In the genomic region with DNA sequence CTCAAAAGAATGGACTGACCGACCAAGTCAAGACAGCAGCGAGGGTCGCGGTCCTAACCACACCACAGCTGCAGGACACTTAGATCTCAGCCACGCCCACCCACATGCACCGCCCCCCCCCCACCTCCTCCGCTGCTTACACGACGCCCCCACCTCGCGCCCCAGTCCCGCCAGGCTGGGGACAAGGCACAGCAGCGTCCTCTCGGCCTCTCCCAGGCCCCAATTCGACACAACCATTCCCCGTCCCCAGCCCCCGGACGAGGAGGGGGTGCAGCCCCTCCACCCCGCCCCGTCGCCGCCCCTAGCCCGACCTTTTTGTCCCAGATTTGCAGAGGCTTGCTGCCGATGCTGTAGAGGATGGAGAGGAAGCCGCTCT, we compare ENCODE assay signal across 1 cellular context.
TF ChIP-seq lines count a peak whose summit lies in the region.

No MANE protein-coding gene starts in this region.

TF ChIP-seq in GM23338, 12 proteins besides CTCF, POLR2A, EP300 and RAD21 (continued from another document):
- TF ChIP-seq, protein P1, sequence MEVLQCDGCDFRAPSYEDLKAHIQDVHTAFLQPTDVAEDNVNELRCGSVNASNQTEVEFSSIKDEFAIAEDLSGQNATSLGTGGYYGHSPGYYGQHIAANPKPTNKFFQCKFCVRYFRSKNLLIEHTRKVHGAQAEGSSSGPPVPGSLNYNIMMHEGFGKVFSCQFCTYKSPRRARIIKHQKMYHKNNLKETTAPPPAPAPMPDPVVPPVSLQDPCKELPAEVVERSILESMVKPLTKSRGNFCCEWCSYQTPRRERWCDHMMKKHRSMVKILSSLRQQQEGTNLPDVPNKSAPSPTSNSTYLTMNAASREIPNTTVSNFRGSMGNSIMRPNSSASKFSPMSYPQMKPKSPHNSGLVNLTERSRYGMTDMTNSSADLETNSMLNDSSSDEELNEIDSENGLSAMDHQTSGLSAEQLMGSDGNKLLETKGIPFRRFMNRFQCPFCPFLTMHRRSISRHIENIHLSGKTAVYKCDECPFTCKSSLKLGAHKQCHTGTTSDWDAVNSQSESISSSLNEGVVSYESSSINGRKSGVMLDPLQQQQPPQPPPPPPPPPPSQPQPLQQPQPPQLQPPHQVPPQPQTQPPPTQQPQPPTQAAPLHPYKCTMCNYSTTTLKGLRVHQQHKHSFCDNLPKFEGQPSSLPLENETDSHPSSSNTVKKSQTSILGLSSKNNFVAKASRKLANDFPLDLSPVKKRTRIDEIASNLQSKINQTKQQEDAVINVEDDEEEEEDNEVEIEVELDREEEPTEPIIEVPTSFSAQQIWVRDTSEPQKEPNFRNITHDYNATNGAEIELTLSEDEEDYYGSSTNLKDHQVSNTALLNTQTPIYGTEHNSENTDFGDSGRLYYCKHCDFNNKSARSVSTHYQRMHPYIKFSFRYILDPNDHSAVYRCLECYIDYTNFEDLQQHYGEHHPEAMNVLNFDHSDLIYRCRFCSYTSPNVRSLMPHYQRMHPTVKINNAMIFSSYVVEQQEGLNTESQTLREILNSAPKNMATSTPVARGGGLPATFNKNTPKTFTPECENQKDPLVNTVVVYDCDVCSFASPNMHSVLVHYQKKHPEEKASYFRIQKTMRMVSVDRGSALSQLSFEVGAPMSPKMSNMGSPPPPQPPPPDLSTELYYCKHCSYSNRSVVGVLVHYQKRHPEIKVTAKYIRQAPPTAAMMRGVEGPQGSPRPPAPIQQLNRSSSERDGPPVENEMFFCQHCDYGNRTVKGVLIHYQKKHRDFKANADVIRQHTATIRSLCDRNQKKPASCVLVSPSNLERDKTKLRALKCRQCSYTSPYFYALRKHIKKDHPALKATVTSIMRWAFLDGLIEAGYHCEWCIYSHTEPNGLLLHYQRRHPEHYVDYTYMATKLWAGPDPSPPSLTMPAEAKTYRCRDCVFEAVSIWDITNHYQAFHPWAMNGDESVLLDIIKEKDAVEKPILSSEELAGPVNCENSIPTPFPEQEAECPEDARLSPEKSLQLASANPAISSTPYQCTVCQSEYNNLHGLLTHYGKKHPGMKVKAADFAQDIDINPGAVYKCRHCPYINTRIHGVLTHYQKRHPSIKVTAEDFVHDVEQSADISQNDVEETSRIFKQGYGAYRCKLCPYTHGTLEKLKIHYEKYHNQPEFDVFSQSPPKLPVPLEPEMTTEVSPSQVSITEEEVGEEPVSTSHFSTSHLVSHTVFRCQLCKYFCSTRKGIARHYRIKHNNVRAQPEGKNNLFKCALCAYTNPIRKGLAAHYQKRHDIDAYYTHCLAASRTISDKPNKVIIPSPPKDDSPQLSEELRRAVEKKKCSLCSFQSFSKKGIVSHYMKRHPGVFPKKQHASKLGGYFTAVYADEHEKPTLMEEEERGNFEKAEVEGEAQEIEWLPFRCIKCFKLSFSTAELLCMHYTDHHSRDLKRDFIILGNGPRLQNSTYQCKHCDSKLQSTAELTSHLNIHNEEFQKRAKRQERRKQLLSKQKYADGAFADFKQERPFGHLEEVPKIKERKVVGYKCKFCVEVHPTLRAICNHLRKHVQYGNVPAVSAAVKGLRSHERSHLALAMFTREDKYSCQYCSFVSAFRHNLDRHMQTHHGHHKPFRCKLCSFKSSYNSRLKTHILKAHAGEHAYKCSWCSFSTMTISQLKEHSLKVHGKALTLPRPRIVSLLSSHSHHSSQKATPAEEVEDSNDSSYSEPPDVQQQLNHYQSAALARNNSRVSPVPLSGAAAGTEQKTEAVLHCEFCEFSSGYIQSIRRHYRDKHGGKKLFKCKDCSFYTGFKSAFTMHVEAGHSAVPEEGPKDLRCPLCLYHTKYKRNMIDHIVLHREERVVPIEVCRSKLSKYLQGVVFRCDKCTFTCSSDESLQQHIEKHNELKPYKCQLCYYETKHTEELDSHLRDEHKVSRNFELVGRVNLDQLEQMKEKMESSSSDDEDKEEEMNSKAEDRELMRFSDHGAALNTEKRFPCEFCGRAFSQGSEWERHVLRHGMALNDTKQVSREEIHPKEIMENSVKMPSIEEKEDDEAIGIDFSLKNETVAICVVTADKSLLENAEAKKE (CRISPR knock-in tag; IDR thresholded peaks at IDR 0.05), result no peak
- TF ChIP-seq CREB1 (CRISPR knock-in tag; IDR thresholded peaks at IDR 0.05; ENCODE audit: low read depth), result no peak
- TF ChIP-seq EZH2 (IDR thresholded peaks at IDR 0.05; ENCODE audit: low read depth, unreplicated experiment), result no peak
- no peak for TF ChIP-seq JUNB (IDR thresholded peaks at IDR 0.05; ENCODE audit: unreplicated experiment)
- no peak for TF ChIP-seq POLR2AphosphoS5 (IDR thresholded peaks at IDR 0.05; ENCODE audit: low read depth)
- TF ChIP-seq, protein P2, sequence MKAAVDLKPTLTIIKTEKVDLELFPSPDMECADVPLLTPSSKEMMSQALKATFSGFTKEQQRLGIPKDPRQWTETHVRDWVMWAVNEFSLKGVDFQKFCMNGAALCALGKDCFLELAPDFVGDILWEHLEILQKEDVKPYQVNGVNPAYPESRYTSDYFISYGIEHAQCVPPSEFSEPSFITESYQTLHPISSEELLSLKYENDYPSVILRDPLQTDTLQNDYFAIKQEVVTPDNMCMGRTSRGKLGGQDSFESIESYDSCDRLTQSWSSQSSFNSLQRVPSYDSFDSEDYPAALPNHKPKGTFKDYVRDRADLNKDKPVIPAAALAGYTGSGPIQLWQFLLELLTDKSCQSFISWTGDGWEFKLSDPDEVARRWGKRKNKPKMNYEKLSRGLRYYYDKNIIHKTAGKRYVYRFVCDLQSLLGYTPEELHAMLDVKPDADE (IDR thresholded peaks at IDR 0.05), result no peak
